In the genomic region with DNA sequence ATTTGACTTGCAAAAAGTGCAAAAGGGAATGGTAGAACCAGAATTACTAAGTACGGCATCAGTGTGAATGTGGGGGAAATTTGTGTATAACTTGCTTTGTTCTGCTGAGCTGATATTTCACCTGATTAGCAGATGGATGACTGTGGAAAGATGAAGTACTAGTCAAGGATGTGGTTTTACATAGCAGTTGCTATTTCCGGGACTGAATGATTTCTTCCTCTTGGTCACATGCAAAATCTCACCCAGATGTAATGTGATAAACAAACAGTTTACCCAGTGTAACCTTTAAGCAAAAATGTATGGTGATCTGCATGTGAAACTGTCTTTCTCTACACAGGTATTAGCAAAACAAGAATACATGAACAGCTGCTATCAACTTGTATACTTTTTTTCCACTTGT, we compare ENCODE assay signal across 9 cellular contexts. TPM values are rescaled to one million over a fixed set of nuclear protein-coding genes. Genes with fewer than 3 reads are reported as not detected.
DNase-seq lines count a peak whose midpoint lies in the region; ATAC-seq, FAIRE-seq and TF ChIP-seq lines count a peak whose summit lies in the region.
"Had no signal": no experiment of that assay in that cellular context is flagged by ENCODE, and none has a peak within 500 bp of the region (broad histone marks: within the 10 kb centered on the region; RNA-seq: fewer than 3 reads in every experiment).

No MANE protein-coding gene starts in this region.

- H3K9me3 ChIP-seq in CD4-positive, alpha-beta memory T cell (ENCODE audit: control insufficient read depth in 1 of 2, low read length in 2 of 2), result no peaks in the 10 kb centered on the region
- H3K9me3 ChIP-seq in right atrium auricular region, result no peaks in the 10 kb centered on the region

- in situ Hi-C loops in brain microvascular endothelial cell (cut with HindIII; ENCODE audit: low pct_ligation_motif_present, low sequenced_read_pairs), result no loop called here

- H3K27ac ChIP-seq in CD4-positive, alpha-beta memory T cell (ENCODE audit: low read depth, low read length), result peak overlapping the region; percentile 43
- H3K27ac ChIP-seq in brain microvascular endothelial cell (peak overlapping the region; percentile 6), right atrium auricular region (no peak overlapping the region)

- FAIRE-seq in HTR-8/SVneo (lab: Jason Lieb, UNC), result no peak

- ATAC-seq in GM21360 (IDR thresholded peaks at IDR 0.05; ENCODE audit: unreplicated experiment), result peak; percentile 56
- peak; percentile 76 for ATAC-seq in HG03520 (IDR thresholded peaks at IDR 0.05; ENCODE audit: unreplicated experiment)

- H3K27me3 ChIP-seq in CD4-positive, alpha-beta memory T cell (ENCODE audit: insufficient read depth, low read length), result no peaks in the 10 kb centered on the region
- H3K27me3 ChIP-seq in brain microvascular endothelial cell (replicated peaks), result no peaks in the 10 kb centered on the region
- H3K27me3 ChIP-seq in right atrium auricular region, result no peaks in the 10 kb centered on the region

- H3K4me1 Mint-ChIP-seq in CD4-positive, alpha-beta memory T cell, result peaks cover 53 to 86% (median 71%) of the 10 kb centered on the region in 4 donors

- peak overlapping the region; percentile 41 to 71 (median 61) for H3K4me3 Mint-ChIP-seq in CD4-positive, alpha-beta memory T cell

- no peaks in the 10 kb centered on the region for H3K9me3 Mint-ChIP-seq in CD4-positive, alpha-beta memory T cell

- H3K4me1 ChIP-seq in CD4-positive, alpha-beta memory T cell (ENCODE audit: insufficient read depth, low read length), result peaks cover 67% of the 10 kb centered on the region
- no peaks in the 10 kb centered on the region for H3K4me1 ChIP-seq in right atrium auricular region

- POLR2A ChIA-PET in CD4-positive, alpha-beta memory T cell (lab: Charles Lee; ENCODE audit: partially characterized antibody), result interaction anchor here (1.0 to 3.8 kb wide), 10 partner anchors 11 to 1799 kb away, joined by 3 to 31 read pairs (median 6); a partner anchor contains a TSS

- H3K27ac Mint-ChIP-seq in CD4-positive, alpha-beta memory T cell, result peak overlapping the region; percentile 62 to 94 (median 91)

- TF ChIP-seq CTCF in brain microvascular endothelial cell (IDR thresholded peaks at IDR 0.05; ENCODE audit: low read depth, low read length, missing control alignments), result no peak
- no peak for TF ChIP-seq CTCF in right atrium auricular region (IDR thresholded peaks at IDR 0.05)

- peaks cover 11% of the 10 kb centered on the region for H3K36me3 ChIP-seq in CD4-positive, alpha-beta memory T cell (ENCODE audit: insufficient read depth, low read length)
- H3K36me3 ChIP-seq in brain microvascular endothelial cell (replicated peaks), result peaks cover 14% of the 10 kb centered on the region
- H3K36me3 ChIP-seq in right atrium auricular region, result peaks cover 29% of the 10 kb centered on the region

- H3K4me3 ChIP-seq in CD4-positive, alpha-beta memory T cell (ENCODE audit: low read length in 2 of 2), result peak overlapping the region in 1 of 2 donors; percentile 12
- H3K4me3 ChIP-seq in brain microvascular endothelial cell (ENCODE audit: low read depth, low read length) (no peak overlapping the region), right atrium auricular region (no peak overlapping the region)
- H3K4me3 ChIP-seq: skin epidermis had no signal

- CTCF ChIA-PET in CD4-positive, alpha-beta memory T cell (lab: Charles Lee; ENCODE audit: partially characterized antibody), result interaction anchor here (1.0 to 2.6 kb wide), 7 partner anchors 12 to 490 kb away, joined by 3 to 22 read pairs (median 4); no protein-coding TSS in a partner anchor

- peak; percentile 69 to 83 (median 78) for DNase-seq in CD4-positive, alpha-beta memory T cell
- DNase-seq in brain microvascular endothelial cell (no peak), HK-2 (ENCODE audit: unreplicated experiment) (no peak), right atrium auricular region (ENCODE audit: low spot score) (no peak), HTR-8/SVneo (ENCODE audit: insufficient read length, low spot score) (no peak), DMS79 (lab: John Stamatoyannopoulos, UW) (no peak)

- intact Hi-C loops in CD4-positive, alpha-beta memory T cell (cut with micrococcal nuclease), result loop anchor here (1.0 to 10.0 kb wide), 4 partner anchors 9 to 272 kb away; a partner anchor contains a TSS

- H3K27me3 Mint-ChIP-seq in CD4-positive, alpha-beta memory T cell, result no peaks in the 10 kb centered on the region

- H3K36me3 Mint-ChIP-seq in CD4-positive, alpha-beta memory T cell, result peaks cover 31 to 45% of the 10 kb centered on the region in 2 donors

RNA-seq across cellular contexts. Expression of a gene that starts 46.1 kb away (rescaled TPM):
- 100 to 1,000 TPM; 116 to 123 TPM for total RNA-seq in CD4-positive, alpha-beta memory T cell
- 10 to 100 TPM; 54.0 to 75.4 TPM for polyA plus RNA-seq in CD4-positive, alpha-beta memory T cell
- 10 to 100 TPM; 10.8 to 12.8 TPM for total RNA-seq in right atrium auricular region

Comparison
In these comparisons a context has a peak if more than half of its experiments do, and no peak if none do; other contexts are left out.
1. DNase-seq: peak in CD4-positive, alpha-beta memory T cell (5 of 5); none in brain microvascular endothelial cell (single experiment), HK-2 (single experiment), right atrium auricular region (single experiment), HTR-8/SVneo (single experiment) and DMS79 (single experiment).
2. H3K27ac ChIP-seq: peak in CD4-positive, alpha-beta memory T cell (single experiment) and brain microvascular endothelial cell (single experiment); none in right atrium auricular region (0 of 2).
3. RNA of a gene that starts 46.1 kb away (total RNA-seq): 116 to 123 TPM in CD4-positive, alpha-beta memory T cell; 10.8 to 12.8 TPM in right atrium auricular region; every median in the first group is over 4 times any median in the second.